In genomic region chr10:28991738-28992270, GRCh38 we compare ENCODE assay signal across 8 cellular contexts.
DNase-seq lines count a peak whose midpoint lies in the region; ATAC-seq, FAIRE-seq and TF ChIP-seq lines count a peak whose summit lies in the region.

No MANE protein-coding gene starts in this region.

- 0 out of 2 replicates have a peak, but pooled peaks cover 2% of the 10 kb centered on the region for H3K27me3 ChIP-seq in Karpas-422 (ENCODE audit: low read length)

- peak; percentile 33 for DNase-seq in GM03348 (ENCODE audit: low spot score)
- peak; percentile 83 for DNase-seq in Karpas-422
- DNase-seq in endothelial cell (ENCODE audit: low spot score) = peak; percentile 68

- H3K9me3 ChIP-seq in Karpas-422 (ENCODE audit: low read length) = no peaks in the 10 kb centered on the region

- no peak overlapping the region for H3K27ac Mint-ChIP-seq in endothelial cell (ENCODE audit: unreplicated experiment)
- no peak overlapping the region for H3K27ac Mint-ChIP-seq in nephron

- H3K27me3 Mint-ChIP-seq in endothelial cell (ENCODE audit: unreplicated experiment) (peaks cover 6% of the 10 kb centered on the region), nephron (ENCODE audit: low read depth) (no peaks in the 10 kb centered on the region)

- FAIRE-seq in TTC549 (lab: Jason Lieb, UNC) = peak; percentile 29

- ATAC-seq in GM21786 (IDR thresholded peaks at IDR 0.05; ENCODE audit: unreplicated experiment) = no peak
- no peak for ATAC-seq in GM21381 (IDR thresholded peaks at IDR 0.05; ENCODE audit: unreplicated experiment)
- ATAC-seq in GM21423 (IDR thresholded peaks at IDR 0.05; ENCODE audit: unreplicated experiment) = no peak

- no peak overlapping the region for H3K27ac ChIP-seq in Karpas-422 (ENCODE audit: low read length)

- H3K36me3 ChIP-seq in Karpas-422 (ENCODE audit: insufficient read depth, low read length) = no peaks in the 10 kb centered on the region

- no peaks in the 10 kb centered on the region for H3K9me3 Mint-ChIP-seq in endothelial cell (ENCODE audit: unreplicated experiment)
- peaks cover 3% of the 10 kb centered on the region for H3K9me3 Mint-ChIP-seq in nephron

- no peak overlapping the region for H3K4me3 ChIP-seq in Karpas-422 (ENCODE audit: low read length)

- H3K4me1 Mint-ChIP-seq in endothelial cell (ENCODE audit: unreplicated experiment) (peaks cover 6% of the 10 kb centered on the region), nephron (peaks cover 4% of the 10 kb centered on the region)

- H3K4me3 Mint-ChIP-seq in endothelial cell (ENCODE audit: unreplicated experiment) (no peak overlapping the region), nephron (no peak overlapping the region)

- H3K36me3 Mint-ChIP-seq in endothelial cell (ENCODE audit: low read depth, unreplicated experiment) (no peaks in the 10 kb centered on the region), nephron (ENCODE audit: low read depth) (no peaks in the 10 kb centered on the region)

- no peak overlapping the region for H2AFZ ChIP-seq in Karpas-422 (ENCODE audit: low read length)

- no peaks in the 10 kb centered on the region for H4K20me1 ChIP-seq in Karpas-422 (ENCODE audit: insufficient read depth, low read depth, low read length)

- peak; percentile 78 for TF ChIP-seq CTCF in endothelial cell (IDR thresholded peaks at IDR 0.05; ENCODE audit: unreplicated experiment)
- peak; percentile 49 to 57 (median 49) for TF ChIP-seq CTCF in nephron (IDR thresholded peaks at IDR 0.05; ENCODE audit: unreplicated experiment in 3 of 3)

- H3K4me2 ChIP-seq in Karpas-422 (ENCODE audit: low read depth, low read length, poor library complexity, severe bottlenecking) = no peak overlapping the region

- no peak overlapping the region for H3K9ac ChIP-seq in Karpas-422 (ENCODE audit: low read length)

- no peaks in the 10 kb centered on the region for H3K4me1 ChIP-seq in Karpas-422 (ENCODE audit: low read length)

- H3K9me2 ChIP-seq in Karpas-422 (replicated peaks; ENCODE audit: insufficient read depth, low read length) = no peaks in the 10 kb centered on the region

- H3K79me2 ChIP-seq in Karpas-422 (ENCODE audit: low read length) = no peaks in the 10 kb centered on the region

Comparison
In these comparisons a context has a peak if more than half of its experiments do, and no peak if none do; other contexts are left out.
1. DNase-seq: peak in every context shown above with its lines; median percentile 83 in Karpas-422; 68 in endothelial cell; 33 in GM03348.